Comparison of ENCODE assay signal across 10 cellular contexts in the genomic region with DNA sequence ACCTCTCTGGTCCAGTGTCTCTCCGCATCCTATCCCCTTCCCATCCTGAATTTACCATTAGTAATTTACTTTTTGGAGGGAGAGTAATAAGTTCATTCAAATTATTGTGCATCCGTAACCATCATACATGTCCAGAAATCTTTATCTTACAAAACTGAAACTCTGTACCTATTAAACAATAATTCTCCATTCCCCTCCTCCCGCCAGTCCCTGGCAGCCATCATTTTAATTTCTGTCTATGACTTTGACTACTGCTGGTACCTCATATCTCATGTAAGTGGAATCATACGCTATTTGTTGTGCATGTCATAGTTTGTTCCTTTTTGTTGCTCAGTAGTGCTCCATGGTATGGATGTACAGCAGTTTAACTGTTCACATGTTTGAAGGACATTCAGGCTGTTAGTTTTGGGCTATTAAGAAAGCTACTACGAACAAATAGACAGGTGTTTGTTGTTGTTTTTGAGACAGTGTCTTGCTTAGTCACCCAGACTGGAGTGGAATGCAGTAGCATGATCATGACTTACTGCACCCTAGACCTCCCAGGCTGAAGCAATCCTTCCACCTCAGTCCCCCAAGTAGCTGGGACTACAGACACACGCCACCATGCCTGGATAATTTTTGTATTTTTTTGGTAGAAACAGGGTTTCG. TPM values are rescaled to one million over a fixed set of nuclear protein-coding genes. Genes with fewer than 3 reads are reported as not detected.
A peak's percentile ranks its signal among the peaks of the same experiment; 100 is the strongest.
DNase-seq lines count a peak whose midpoint lies in the region; ATAC-seq and TF ChIP-seq lines count a peak whose summit lies in the region.
"Had no signal": no experiment of that assay in that cellular context is flagged by ENCODE, and none has a peak within 500 bp of the region (broad histone marks: within the 10 kb centered on the region; RNA-seq: fewer than 3 reads in every experiment).

No MANE protein-coding gene starts in this region.

- peaks cover 7% of the 10 kb centered on the region for H3K4me1 Mint-ChIP-seq in activated T-helper 17 cell treated with anti-CD3 and anti-CD28 coated beads, Interleukin-2, amount 50 U/mL, for 72 hours

- H3K4me3 ChIP-seq in left ventricle myocardium inferior = peak overlapping the region; percentile 77
- H3K4me3 ChIP-seq in tibial artery = peak overlapping the region; percentile 69 to 93

- H3K36me3 Mint-ChIP-seq in activated T-helper 17 cell treated with anti-CD3 and anti-CD28 coated beads, Interleukin-2, amount 50 U/mL, for 72 hours (ENCODE audit: low read depth) = no peaks in the 10 kb centered on the region

- DNase-seq in left ventricle myocardium inferior (no peak), Right ventricle myocardium superior (no peak), islet precursor cell (peak; percentile 69), tibial artery (no peak)
- DNase-seq: DMS79 had no signal

- H3K36me3 ChIP-seq in left ventricle myocardium inferior (no peaks in the 10 kb centered on the region), tibial artery (no peaks in the 10 kb centered on the region)

- no peaks in the 10 kb centered on the region for H3K27me3 ChIP-seq in left ventricle myocardium inferior (ENCODE audit: low read depth)
- no peaks in the 10 kb centered on the region for H3K27me3 ChIP-seq in tibial artery

- no peaks in the 10 kb centered on the region for H3K9me3 ChIP-seq in left ventricle myocardium inferior (replicated peaks)
- H3K9me3 ChIP-seq in tibial artery = no peaks in the 10 kb centered on the region

- no peak overlapping the region for H3K27ac ChIP-seq in left ventricle myocardium inferior (replicated peaks)
- H3K27ac ChIP-seq in tibial artery = peak overlapping the region in 1 of 2 donors; percentile 3
- H3K27ac ChIP-seq: KMS-11 had no signal

- H3K4me1 ChIP-seq in left ventricle myocardium inferior = peaks cover 55% of the 10 kb centered on the region
- peaks cover 0 to 31% (median 13%) of the 10 kb centered on the region in 4 donors for H3K4me1 ChIP-seq in tibial artery

- no peak for ATAC-seq in Right ventricle myocardium superior (ENCODE audit: poor library complexity)
- no peak for ATAC-seq in activated T-helper 17 cell treated with anti-CD3 and anti-CD28 coated beads, Interleukin-2, amount 50 U/mL, for 72 hours (replicated peaks)
- ATAC-seq in GM19351 (IDR thresholded peaks at IDR 0.05; ENCODE audit: unreplicated experiment) = no peak
- no peak for ATAC-seq in GM18498 (IDR thresholded peaks at IDR 0.05; ENCODE audit: unreplicated experiment)
- no peak for ATAC-seq in GM21619 (IDR thresholded peaks at IDR 0.05; ENCODE audit: unreplicated experiment)

- H3K9me3 Mint-ChIP-seq in activated T-helper 17 cell treated with anti-CD3 and anti-CD28 coated beads, Interleukin-2, amount 50 U/mL, for 72 hours = no peaks in the 10 kb centered on the region

- H3K27ac Mint-ChIP-seq in activated T-helper 17 cell treated with anti-CD3 and anti-CD28 coated beads, Interleukin-2, amount 50 U/mL, for 72 hours = no peak overlapping the region

- H3K27me3 Mint-ChIP-seq in activated T-helper 17 cell treated with anti-CD3 and anti-CD28 coated beads, Interleukin-2, amount 50 U/mL, for 72 hours = no peaks in the 10 kb centered on the region

- TF ChIP-seq CTCF in left ventricle myocardium inferior (IDR thresholded peaks at IDR 0.05; ENCODE audit: borderline replicate concordance) (no peak), tibial artery (IDR thresholded peaks at IDR 0.05) (no peak)

- peak overlapping the region; percentile 80 for H3K4me3 Mint-ChIP-seq in activated T-helper 17 cell treated with anti-CD3 and anti-CD28 coated beads, Interleukin-2, amount 50 U/mL, for 72 hours

- intact Hi-C loops in left ventricle myocardium inferior (cut with micrococcal nuclease) (loop anchor here (10.0 kb wide), 1 partner anchor 49 kb away; no protein-coding TSS in a partner anchor), Right ventricle myocardium superior (cut with DNase I) (loop anchor here (5.0 kb wide), 1 partner anchor 36 kb away; no protein-coding TSS in a partner anchor), tibial artery (cut with DNase I; ENCODE audit: low total_unique reads) (no loop called here)

RNA-seq across cellular contexts. Expression of a gene that starts 2.0 kb away (rescaled TPM):
- total RNA-seq in left ventricle myocardium inferior (77.0 TPM), Right ventricle myocardium superior (75.7 TPM)
- total RNA-seq in activated T-helper 17 cell treated with anti-CD3 and anti-CD28 coated beads, Interleukin-2, amount 50 U/mL, for 72 hours = 100 to 1,000 TPM; 146 to 186 TPM
